ENCODE assay signal across 15 cellular contexts in the genomic region with DNA sequence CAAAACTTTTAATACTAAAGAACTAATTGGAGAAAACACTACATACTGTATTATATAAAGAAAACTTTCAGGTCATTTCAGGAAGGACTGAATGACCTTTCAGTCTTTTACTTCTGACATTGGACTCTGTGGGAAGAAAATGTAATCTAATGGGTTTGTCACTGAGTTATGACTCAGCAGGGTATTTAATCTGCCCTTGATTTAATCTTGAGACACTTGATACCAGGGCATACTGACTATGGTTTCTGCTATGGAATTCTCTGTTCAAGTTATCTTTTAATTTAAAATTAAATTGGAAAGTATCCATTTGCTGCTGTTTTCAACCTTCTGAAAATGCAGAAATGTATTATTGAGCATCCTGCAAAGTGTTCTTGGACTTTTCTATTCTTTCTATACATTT.
DNase-seq lines count a peak whose midpoint lies in the region; ATAC-seq, FAIRE-seq and TF ChIP-seq lines count a peak whose summit lies in the region.
"Had no signal": no experiment of that assay in that cellular context is flagged by ENCODE, and none has a peak within 500 bp of the region (broad histone marks: within the 10 kb centered on the region; RNA-seq: fewer than 3 reads in every experiment).

No MANE protein-coding gene starts in this region.

- H3K9me3 ChIP-seq in small intestine (ENCODE audit: control insufficient read depth, low read depth) (no peaks in the 10 kb centered on the region), heart right ventricle (peaks cover 0 to 6% (median 0%) of the 10 kb centered on the region in 11 donors)

- H3K27ac ChIP-seq in brain microvascular endothelial cell (no peak overlapping the region), small intestine (ENCODE audit: low read depth in 1 of 2, low read length in 1 of 2) (no peak overlapping the region), heart right ventricle (no peak overlapping the region)
- H3K27ac ChIP-seq: 22Rv1, KMS-11 had no signal

- no peak for TF ChIP-seq CTCF in brain microvascular endothelial cell (IDR thresholded peaks at IDR 0.05; ENCODE audit: low read depth, low read length, missing control alignments)
- no peak for TF ChIP-seq CTCF in heart right ventricle (IDR thresholded peaks at IDR 0.05)

- no peaks in the 10 kb centered on the region for H3K36me3 ChIP-seq in brain microvascular endothelial cell (replicated peaks)
- H3K36me3 ChIP-seq in small intestine (ENCODE audit: control insufficient read depth in 2 of 2, insufficient read depth in 2 of 2, low read length in 2 of 2) = no peaks in the 10 kb centered on the region
- no peaks in the 10 kb centered on the region for H3K36me3 ChIP-seq in heart right ventricle

- H3K4me1 ChIP-seq in small intestine (ENCODE audit: control insufficient read depth in 2 of 2, insufficient read depth in 1 of 2, low read depth in 1 of 2, low read length in 1 of 2) (no peaks in the 10 kb centered on the region), heart right ventricle (no peaks in the 10 kb centered on the region)

- intact Hi-C loops in heart right ventricle (cut with DNase I) = no loop called here

- H3K9me3 Mint-ChIP-seq in activated naive CD4-positive, alpha-beta T cell treated with anti-CD3 and anti-CD28 coated beads, Interleukin-2, amount 50 U/mL, for 72 hours = no peaks in the 10 kb centered on the region

- H3K4me3 ChIP-seq in brain microvascular endothelial cell (ENCODE audit: low read depth, low read length) = no peak overlapping the region
- H3K4me3 ChIP-seq in small intestine (ENCODE audit: low read depth in 1 of 2, low read length in 2 of 2) = no peak overlapping the region
- no peak overlapping the region for H3K4me3 ChIP-seq in heart right ventricle

- H3K27me3 ChIP-seq in brain microvascular endothelial cell (replicated peaks) = no peaks in the 10 kb centered on the region
- no peaks in the 10 kb centered on the region for H3K27me3 ChIP-seq in small intestine (ENCODE audit: control insufficient read depth in 2 of 2, insufficient read depth in 2 of 2, low read length in 2 of 2)
- no peaks in the 10 kb centered on the region for H3K27me3 ChIP-seq in heart right ventricle

- ATAC-seq in heart right ventricle = no peak
- ATAC-seq in activated naive CD4-positive, alpha-beta T cell treated with anti-CD3 and anti-CD28 coated beads, Interleukin-2, amount 50 U/mL, for 72 hours = no peak

- in situ Hi-C loops in brain microvascular endothelial cell (cut with HindIII; ENCODE audit: low pct_ligation_motif_present, low sequenced_read_pairs) = no loop called here

- H3K36me3 Mint-ChIP-seq in activated naive CD4-positive, alpha-beta T cell treated with anti-CD3 and anti-CD28 coated beads, Interleukin-2, amount 50 U/mL, for 72 hours = no peaks in the 10 kb centered on the region
- H3K36me3 Mint-ChIP-seq: CD8-positive, alpha-beta memory T cell had no signal

- DNase-seq in DMS 273 (lab: John Stamatoyannopoulos, UW; ENCODE audit: unreplicated experiment) (peak; percentile 8), DMS 273 treated with DMSO at 0.1 percent for 48 hours (lab: John Stamatoyannopoulos, UW) (no peak), OCI-M1 (lab: John Stamatoyannopoulos, UW) (peak; percentile 30), brain microvascular endothelial cell (peak; percentile 33), small intestine (peak; percentile 33), heart right ventricle (no peak), mesenteric fat pad (ENCODE audit: low spot score) (no peak)
- DNase-seq in activated naive CD4-positive, alpha-beta T cell treated with anti-CD3 and anti-CD28 coated beads, Interleukin-2, amount 50 U/mL, for 72 hours (ENCODE audit: low spot score in 2 of 2) = no peak
- DNase-seq: CD8-positive, alpha-beta memory T cell; NCI-H1930; NCI-H2171 treated with DMSO at 0.1 percent for 48 hours; NCI-H510A; RPMI8226 had no signal

- FAIRE-seq in small intestine (lab: Jason Lieb, UNC) = no peak

- no peak overlapping the region for H3K27ac Mint-ChIP-seq in activated naive CD4-positive, alpha-beta T cell treated with anti-CD3 and anti-CD28 coated beads, Interleukin-2, amount 50 U/mL, for 72 hours
- H3K27ac Mint-ChIP-seq: CD8-positive, alpha-beta memory T cell had no signal

Comparison
In these comparisons a context has a peak if more than half of its experiments do, and no peak if none do; other contexts are left out.
1. DNase-seq: peak in DMS 273 (single experiment), OCI-M1 (single experiment), brain microvascular endothelial cell (single experiment) and small intestine (single experiment); none in DMS 273 treated with DMSO at 0.1 percent for 48 hours (single experiment), heart right ventricle (0 of 2), activated naive CD4-positive, alpha-beta T cell treated with anti-CD3 and anti-CD28 coated beads, Interleukin-2, amount 50 U/mL, for 72 hours (0 of 2) and mesenteric fat pad (single experiment).